In the genomic region with DNA sequence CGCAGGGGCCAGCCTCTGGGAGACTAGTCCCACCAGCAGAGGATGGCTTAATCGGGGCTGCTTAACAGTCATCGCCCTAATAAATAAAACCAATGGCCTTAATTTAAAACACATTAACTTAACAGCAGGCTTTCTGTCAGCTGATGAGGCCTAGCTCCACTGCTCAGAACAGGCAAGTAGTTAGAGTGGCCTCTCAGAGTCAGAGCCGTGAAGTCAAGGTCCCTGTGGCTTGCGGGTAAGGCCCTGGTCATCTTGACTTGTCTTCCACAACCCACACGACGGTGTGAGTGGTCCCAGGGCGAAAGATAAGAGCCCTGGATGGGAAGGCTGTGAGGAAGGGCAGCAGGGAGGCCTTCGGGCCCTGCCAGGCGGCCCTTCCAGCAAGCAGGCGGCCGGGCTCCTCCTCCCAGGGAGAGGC, we compare ENCODE assay signal across 8 cellular contexts. TPM values are rescaled to one million over a fixed set of nuclear protein-coding genes. Genes with fewer than 3 reads are reported as not detected.
DNase-seq lines count a peak whose midpoint lies in the region; ATAC-seq and TF ChIP-seq lines count a peak whose summit lies in the region.

No MANE protein-coding gene starts in this region.

- H3K9me3 ChIP-seq in heart left ventricle (no peaks in the 10 kb centered on the region), neural cell (ENCODE audit: low read length) (no peaks in the 10 kb centered on the region)

- intact Hi-C loops in heart left ventricle (cut with DNase I): loop anchor here in 9 of 10 donors (2.0 to 10.0 kb wide), 16 partner anchors 74 to 586 kb away; a partner anchor contains a TSS
- intact Hi-C loops in Right ventricle myocardium inferior (cut with DNase I): loop anchor here (2.0 kb wide), 2 partner anchors 152 to 256 kb away; no protein-coding TSS in a partner anchor

- peaks cover 8 to 15% of the 10 kb centered on the region in 2 donors for H3K4me1 Mint-ChIP-seq in effector memory CD8-positive, alpha-beta T cell (ENCODE audit: low read depth in 2 of 2)

- ATAC-seq in heart left ventricle (no peak), Right ventricle myocardium inferior (no peak), GM18520 (IDR thresholded peaks at IDR 0.05; ENCODE audit: unreplicated experiment) (no peak)
- no peak for ATAC-seq in effector memory CD8-positive, alpha-beta T cell (replicated peaks)

- H3K36me3 ChIP-seq in heart left ventricle (no peaks in the 10 kb centered on the region), neural cell (ENCODE audit: insufficient read depth, low read length) (no peaks in the 10 kb centered on the region)

- no peak overlapping the region for H2AFZ ChIP-seq in neural cell (ENCODE audit: low read depth, low read length)

- H3K27me3 ChIP-seq in heart left ventricle: no peaks in the 10 kb centered on the region
- H3K27me3 ChIP-seq in neural cell (ENCODE audit: insufficient read depth, low read depth, low read length): no peaks in the 10 kb centered on the region

- H3K4me3 Mint-ChIP-seq in effector memory CD8-positive, alpha-beta T cell: peak overlapping the region; percentile 77 to 79

- H3K4me2 ChIP-seq in neural cell (ENCODE audit: low read length): peak overlapping the region; percentile 44

- 47 to 63% (median 56%) methylated on average over 9 to 12 of the region's 12 CpGs for WGBS in heart left ventricle, 4 donors

- H3K9me3 Mint-ChIP-seq in effector memory CD8-positive, alpha-beta T cell: no peaks in the 10 kb centered on the region

- H4K20me1 ChIP-seq in neural cell (ENCODE audit: insufficient read depth): no peaks in the 10 kb centered on the region

- H3K9ac ChIP-seq in neural cell (ENCODE audit: low read length): peak overlapping the region; percentile 80

- no peaks in the 10 kb centered on the region for H3K27me3 Mint-ChIP-seq in effector memory CD8-positive, alpha-beta T cell

- no peaks in the 10 kb centered on the region for H3F3A ChIP-seq in neural cell (ENCODE audit: insufficient read depth, low read length, poor library complexity, severe bottlenecking)

- TF ChIP-seq CTCF in heart left ventricle (IDR thresholded peaks at IDR 0.05) (no peak), neural cell (IDR thresholded peaks at IDR 0.05; ENCODE audit: poor library complexity, severe bottlenecking) (no peak)

- TF ChIP-seq POLR2A in heart left ventricle (IDR thresholded peaks at IDR 0.05): no peak

- H3K27ac Mint-ChIP-seq in effector memory CD8-positive, alpha-beta T cell: peak overlapping the region; percentile 87 to 89

- H3K9me2 ChIP-seq in neural cell (ENCODE audit: insufficient read depth, low read length): no peaks in the 10 kb centered on the region

- peaks cover 4% of the 10 kb centered on the region for H3K79me2 ChIP-seq in neural cell (replicated peaks; ENCODE audit: insufficient read depth, low read length)

- peak overlapping the region; percentile 80 to 97 (median 91) for H3K27ac ChIP-seq in heart left ventricle
- peak overlapping the region; percentile 51 for H3K27ac ChIP-seq in neural cell (ENCODE audit: low read length)

- peaks cover 0 to 37% (median 22%) of the 10 kb centered on the region in 12 donors for H3K4me1 ChIP-seq in heart left ventricle

- DNase-seq in heart left ventricle: no peak
- no peak for DNase-seq in Right ventricle myocardium inferior (ENCODE audit: missing footprints)
- DNase-seq in OCI-M1 (lab: John Stamatoyannopoulos, UW): peak; percentile 78
- no peak for DNase-seq in effector memory CD8-positive, alpha-beta T cell
- no peak for DNase-seq in activated CD4-positive, alpha-beta T cell treated with anti-CD3 and anti-CD28 coated beads, Interleukin-2, amount 50 U/mL, for 48 hours
- DNase-seq in cerebellum (ENCODE audit: low spot score): no peak

- no peak for TF ChIP-seq RAD21 in neural cell (conservative IDR thresholded peaks at IDR 0.05)

- H3K4me3 ChIP-seq in heart left ventricle (peak overlapping the region in 10 of 12 donors; percentile 62 to 78 (median 71)), neural cell (ENCODE audit: low read length) (peak overlapping the region; percentile 78)

- peaks cover 5% of the 10 kb centered on the region for H3K36me3 Mint-ChIP-seq in effector memory CD8-positive, alpha-beta T cell (ENCODE audit: insufficient read depth)

- TF ChIP-seq EP300 in neural cell (conservative IDR thresholded peaks at IDR 0.05; ENCODE audit: poor library complexity, severe bottlenecking): no peak

TF ChIP-seq in neural cell, 6 proteins besides CTCF, POLR2A, EP300 and RAD21:
- TF ChIP-seq TAF1 (IDR thresholded peaks at IDR 0.05; ENCODE audit: low read depth) (no peak), MXI1 (conservative IDR thresholded peaks at IDR 0.05; ENCODE audit: poor library complexity, severe bottlenecking) (no peak), POLR2AphosphoS5 (IDR thresholded peaks at IDR 0.05) (no peak), EZH2 (IDR thresholded peaks at IDR 0.05; ENCODE audit: borderline replicate concordance, insufficient read depth, low read length, poor library complexity, severe bottlenecking) (no peak), SMC3 (conservative IDR thresholded peaks at IDR 0.05; ENCODE audit: poor library complexity) (no peak)
- TF ChIP-seq, protein P1, sequence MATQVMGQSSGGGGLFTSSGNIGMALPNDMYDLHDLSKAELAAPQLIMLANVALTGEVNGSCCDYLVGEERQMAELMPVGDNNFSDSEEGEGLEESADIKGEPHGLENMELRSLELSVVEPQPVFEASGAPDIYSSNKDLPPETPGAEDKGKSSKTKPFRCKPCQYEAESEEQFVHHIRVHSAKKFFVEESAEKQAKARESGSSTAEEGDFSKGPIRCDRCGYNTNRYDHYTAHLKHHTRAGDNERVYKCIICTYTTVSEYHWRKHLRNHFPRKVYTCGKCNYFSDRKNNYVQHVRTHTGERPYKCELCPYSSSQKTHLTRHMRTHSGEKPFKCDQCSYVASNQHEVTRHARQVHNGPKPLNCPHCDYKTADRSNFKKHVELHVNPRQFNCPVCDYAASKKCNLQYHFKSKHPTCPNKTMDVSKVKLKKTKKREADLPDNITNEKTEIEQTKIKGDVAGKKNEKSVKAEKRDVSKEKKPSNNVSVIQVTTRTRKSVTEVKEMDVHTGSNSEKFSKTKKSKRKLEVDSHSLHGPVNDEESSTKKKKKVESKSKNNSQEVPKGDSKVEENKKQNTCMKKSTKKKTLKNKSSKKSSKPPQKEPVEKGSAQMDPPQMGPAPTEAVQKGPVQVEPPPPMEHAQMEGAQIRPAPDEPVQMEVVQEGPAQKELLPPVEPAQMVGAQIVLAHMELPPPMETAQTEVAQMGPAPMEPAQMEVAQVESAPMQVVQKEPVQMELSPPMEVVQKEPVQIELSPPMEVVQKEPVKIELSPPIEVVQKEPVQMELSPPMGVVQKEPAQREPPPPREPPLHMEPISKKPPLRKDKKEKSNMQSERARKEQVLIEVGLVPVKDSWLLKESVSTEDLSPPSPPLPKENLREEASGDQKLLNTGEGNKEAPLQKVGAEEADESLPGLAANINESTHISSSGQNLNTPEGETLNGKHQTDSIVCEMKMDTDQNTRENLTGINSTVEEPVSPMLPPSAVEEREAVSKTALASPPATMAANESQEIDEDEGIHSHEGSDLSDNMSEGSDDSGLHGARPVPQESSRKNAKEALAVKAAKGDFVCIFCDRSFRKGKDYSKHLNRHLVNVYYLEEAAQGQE (IDR thresholded peaks at IDR 0.05; ENCODE audit: borderline replicate concordance): no peak
TF ChIP-seq in neural cell: peak in this region for 0.

RNA-seq across cellular contexts. Expression of a gene that starts 11.8 kb away (rescaled TPM):
- total RNA-seq in heart left ventricle (1 to 10 TPM; 2.1 to 8.6 (median 5.5) TPM), Right ventricle myocardium inferior (2.7 TPM), cerebellum (25.4 TPM)
- polyA plus RNA-seq in heart left ventricle (1 to 10 TPM; 1.9 to 4.8 TPM), neural cell (25.4 and 29.7 TPM in 2 replicates)
- 30.2 and 31.9 TPM in 2 replicates for polyA minus RNA-seq in neural cell
